1 cellular context compared by ENCODE assay signal in genomic region chr22:35399114-35399677, GRCh38.
A peak's percentile ranks its signal among the peaks of the same experiment; 100 is the strongest.
TF ChIP-seq lines count a peak whose summit lies in the region.

No MANE protein-coding gene starts in this region.

TF ChIP-seq in GM12878, 131 proteins besides CTCF, POLR2A, EP300 and RAD21 (continued from another document):
- TF ChIP-seq CREM (IDR thresholded peaks at IDR 0.05; ENCODE audit: low read depth), result no peak
- no peak for TF ChIP-seq IKZF1 (conservative IDR thresholded peaks at IDR 0.05)
- no peak for TF ChIP-seq E2F8 (IDR thresholded peaks at IDR 0.05; ENCODE audit: low read depth, partially characterized antibody)
- 0 out of 2 replicates have a peak, but pooled peaks have one; percentile 29 for TF ChIP-seq GATAD2B (conservative IDR thresholded peaks at IDR 0.05; ENCODE audit: low read depth)
- no peak for TF ChIP-seq ZNF592 (IDR thresholded peaks at IDR 0.05)
- no peak for TF ChIP-seq NR2C2 (IDR thresholded peaks at IDR 0.05; ENCODE audit: borderline replicate concordance, control insufficient read depth, insufficient read length, low read depth)
- TF ChIP-seq ESRRA (IDR thresholded peaks at IDR 0.05; ENCODE audit: low read length), result no peak
- TF ChIP-seq ZZZ3 (IDR thresholded peaks at IDR 0.05; ENCODE audit: control insufficient read depth, insufficient read length, low read depth), result no peak
- TF ChIP-seq ZBTB33 (IDR thresholded peaks at IDR 0.05), result 0 out of 2 replicates have a peak, but pooled peaks have one; percentile 50
- TF ChIP-seq BCL3 (IDR thresholded peaks at IDR 0.05; ENCODE audit: borderline replicate concordance, insufficient read depth, low read depth, low read length, poor library complexity, severe bottlenecking), result no peak
- TF ChIP-seq MLLT1 (IDR thresholded peaks at IDR 0.05), result peak; percentile 98
- TF ChIP-seq CHD1 (IDR thresholded peaks at IDR 0.05; ENCODE audit: low read depth, low read length), result no peak
- TF ChIP-seq IRF4 (IDR thresholded peaks at IDR 0.05; ENCODE audit: low read depth, low read length), result no peak
- no peak for TF ChIP-seq SMC3 (IDR thresholded peaks at IDR 0.05; ENCODE audit: borderline replicate concordance, low read length)
- TF ChIP-seq MTA2 (IDR thresholded peaks at IDR 0.05; ENCODE audit: low read depth), result no peak
- TF ChIP-seq LARP7 (IDR thresholded peaks at IDR 0.05), result 0 out of 2 replicates have a peak, but pooled peaks have one; percentile 37
- no peak for TF ChIP-seq KLF5 (IDR thresholded peaks at IDR 0.05; ENCODE audit: partially characterized antibody)
- no peak for TF ChIP-seq FOXK2 (IDR thresholded peaks at IDR 0.05)
- TF ChIP-seq RUNX3 (IDR thresholded peaks at IDR 0.05; ENCODE audit: low read length), result no peak
- TF ChIP-seq RAD51 (IDR thresholded peaks at IDR 0.05), result no peak
- TF ChIP-seq SMAD1 (IDR thresholded peaks at IDR 0.05; ENCODE audit: low read depth, partially characterized antibody), result no peak
- no peak for TF ChIP-seq MYC (IDR thresholded peaks at IDR 0.05; ENCODE audit: insufficient read depth, insufficient read length, insufficient replicate concordance, low read length, severe bottlenecking)
- no peak for TF ChIP-seq IKZF2 (IDR thresholded peaks at IDR 0.05)
